In genomic region chr22:22748297-22748743, GRCh38 we compare ENCODE assay signal across 8 cellular contexts.
DNase-seq lines count a peak whose midpoint lies in the region; ATAC-seq, FAIRE-seq and TF ChIP-seq lines count a peak whose summit lies in the region.

No MANE protein-coding gene starts in this region.

- no peaks in the 10 kb centered on the region for H3K36me3 ChIP-seq in body of pancreas (replicated peaks in 1 of 2; ENCODE audit: insufficient read depth in 1 of 2, low read depth in 2 of 2)

- intact Hi-C loops in body of pancreas (cut with DNase I): no loop called here

- WGBS in body of pancreas, 2 donors: 43 to 61% methylated on average over 4 to 5 of the region's 5 CpGs

- TF ChIP-seq CTCF in body of pancreas (IDR thresholded peaks at IDR 0.05): peak; percentile 32 to 72 (median 56)

- peaks cover 8% of the 10 kb centered on the region for H3K4me1 ChIP-seq in body of pancreas

- FAIRE-seq in GM18507 (lab: Jason Lieb, UNC) (peak; percentile 93), islet of Langerhans (lab: Jason Lieb, UNC) (peak; percentile 33)

- H3K27me3 ChIP-seq in body of pancreas: no peaks in the 10 kb centered on the region

- TF ChIP-seq POLR2A in body of pancreas (IDR thresholded peaks at IDR 0.05): no peak

- H3K4me3 ChIP-seq in body of pancreas: no peak overlapping the region

- ATAC-seq in body of pancreas (peak; percentile 77), GM21423 (IDR thresholded peaks at IDR 0.05; ENCODE audit: unreplicated experiment) (no peak), GM18511 (IDR thresholded peaks at IDR 0.05; ENCODE audit: unreplicated experiment) (no peak)

- DNase-seq in C1 segment of cervical spinal cord (lab: John Stamatoyannopoulos, UW) (peak in 10 of 14 donors; percentile 2 to 61 (median 16)), GM18507 (ENCODE audit: extremely low spot score, insufficient read length, low read depth) (no peak), RPMI7951 (ENCODE audit: low read depth) (peak; percentile 26), body of pancreas (peak; percentile 58 to 68 (median 64))
- DNase-seq in stimulated activated CD4-positive, alpha-beta T cell treated with anti-CD3 and anti-CD28 coated beads, Interleukin-2, amount 100 ng/mL, for 48 hours: peak; percentile 8 to 28

- H3K27ac ChIP-seq in body of pancreas: no peak overlapping the region

- no peaks in the 10 kb centered on the region for H3K9me3 ChIP-seq in body of pancreas
